In the genomic region with DNA sequence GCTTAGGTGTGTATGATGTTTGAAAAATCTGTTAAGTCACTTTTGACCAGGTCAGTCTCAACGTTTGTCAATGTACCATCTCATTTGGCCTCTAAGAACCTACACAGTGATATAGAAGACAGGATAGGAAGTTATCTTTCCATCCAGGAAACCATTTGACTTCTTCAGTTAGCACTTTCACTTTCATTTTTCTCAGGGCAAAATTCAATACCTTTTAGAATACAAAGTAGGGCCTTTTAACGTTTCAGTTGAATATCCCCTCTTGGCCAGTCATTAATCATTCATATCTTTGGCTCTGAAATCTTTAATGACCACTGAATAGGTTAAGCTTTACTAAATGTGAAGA, we compare ENCODE assay signal across 8 cellular contexts.
A peak's percentile ranks its signal among the peaks of the same experiment; 100 is the strongest.
DNase-seq lines count a peak whose midpoint lies in the region; ATAC-seq, FAIRE-seq and TF ChIP-seq lines count a peak whose summit lies in the region.

No MANE protein-coding gene starts in this region.

- H3K4me3 ChIP-seq in PC-9 (peak overlapping the region; percentile 9; the same call in 1 of the 2 replicates), endocrine pancreas (ENCODE audit: control insufficient read depth, insufficient read depth, low read length) (peak overlapping the region; percentile 68), small intestine (ENCODE audit: low read depth in 1 of 2, low read length in 2 of 2) (no peak overlapping the region)

- WGBS in small intestine, 3 donors, result 0 to 4% (median 2%) methylated on average over 2 of the region's 2 CpGs

- no peaks in the 10 kb centered on the region for H3K79me2 ChIP-seq in PC-9 (ENCODE audit: low read depth)

- H2AFZ ChIP-seq in PC-9, result 0 out of 2 replicates have a peak overlapping the region, but pooled peaks have one; percentile 0

- peaks cover 16% of the 10 kb centered on the region for H3K9me3 Mint-ChIP-seq in activated CD4-positive, alpha-beta T cell treated with anti-CD3 and anti-CD28 coated beads, Interleukin-2, amount 10 ng/mL, durations not matched to agents 7 days and 5 days

- peaks cover 14% of the 10 kb centered on the region for H3K27me3 Mint-ChIP-seq in activated CD4-positive, alpha-beta T cell treated with anti-CD3 and anti-CD28 coated beads, Interleukin-2, amount 10 ng/mL, durations not matched to agents 7 days and 5 days

- H3K9me2 ChIP-seq in PC-9 (ENCODE audit: insufficient read depth), result no peaks in the 10 kb centered on the region

- POLR2A ChIA-PET in activated CD4-positive, alpha-beta T cell treated with anti-CD3 and anti-CD28 coated beads, Interleukin-2, amount 10 ng/mL, durations not matched to agents 7 days and 5 days (lab: Charles Lee), result no interaction called here
- POLR2A ChIA-PET in PC-9 (lab: Charles Lee; ENCODE audit: unreplicated experiment) (no interaction called here), RWPE1 (lab: Yijun Ruan, JAX; ENCODE audit: low non-redundant PET) (no interaction called here)

- peaks cover 28% of the 10 kb centered on the region for H3K36me3 Mint-ChIP-seq in activated CD4-positive, alpha-beta T cell treated with anti-CD3 and anti-CD28 coated beads, Interleukin-2, amount 10 ng/mL, durations not matched to agents 7 days and 5 days (ENCODE audit: low read depth)

- H3K27ac ChIP-seq in PC-9 (no peak overlapping the region), small intestine (ENCODE audit: low read depth in 1 of 2, low read length in 1 of 2) (no peak overlapping the region), RWPE1 (no peak overlapping the region)

- H3K27me3 ChIP-seq in PC-9 (ENCODE audit: insufficient read depth, low read depth) (no peaks in the 10 kb centered on the region), endocrine pancreas (ENCODE audit: control insufficient read depth, insufficient read depth, low read length) (no peaks in the 10 kb centered on the region), small intestine (ENCODE audit: control insufficient read depth in 2 of 2, insufficient read depth in 2 of 2, low read length in 2 of 2) (no peaks in the 10 kb centered on the region)

- no peaks in the 10 kb centered on the region for H4K20me1 ChIP-seq in PC-9 (ENCODE audit: insufficient read depth)

- no peaks in the 10 kb centered on the region for H3F3A ChIP-seq in PC-9 (ENCODE audit: insufficient read depth, low read depth)

- DNase-seq in activated CD4-positive, alpha-beta T cell treated with anti-CD3 and anti-CD28 coated beads, Interleukin-2, amount 10 ng/mL, durations not matched to agents 7 days and 5 days, result no peak
- no peak for DNase-seq in activated CD4-positive, alpha-beta T cell treated with anti-CD3 and anti-CD28 coated beads for 4 hours
- DNase-seq in PC-9 (no peak), small intestine (peak; percentile 21), RWPE1 (ENCODE audit: low spot score) (no peak)

- no peak overlapping the region for H3K9ac ChIP-seq in endocrine pancreas (ENCODE audit: control insufficient read depth, insufficient read depth, low read length)

- peak overlapping the region; percentile 43 for H3K4me2 ChIP-seq in PC-9

- CTCF ChIA-PET in activated CD4-positive, alpha-beta T cell treated with anti-CD3 and anti-CD28 coated beads, Interleukin-2, amount 10 ng/mL, durations not matched to agents 7 days and 5 days (lab: Charles Lee), result interaction anchor here (2.5 kb wide), 1 partner anchor 12 kb away, joined by 9 read pairs; no protein-coding TSS in a partner anchor
- CTCF ChIA-PET in PC-9 (lab: Charles Lee), result no interaction called here
- CTCF ChIA-PET in RWPE1 (lab: Yijun Ruan, JAX), result interaction anchor here (0.9 kb wide), 1 partner anchor 86 kb away, joined by 3 read pairs; no protein-coding TSS in a partner anchor

- H3K36me3 ChIP-seq in PC-9 (ENCODE audit: low read depth) (no peaks in the 10 kb centered on the region), endocrine pancreas (ENCODE audit: control insufficient read depth, insufficient read depth, low read length) (no peaks in the 10 kb centered on the region), small intestine (ENCODE audit: control insufficient read depth in 2 of 2, insufficient read depth in 2 of 2, low read length in 2 of 2) (no peaks in the 10 kb centered on the region)

- peaks cover 20% of the 10 kb centered on the region for H3K4me1 Mint-ChIP-seq in activated CD4-positive, alpha-beta T cell treated with anti-CD3 and anti-CD28 coated beads, Interleukin-2, amount 10 ng/mL, durations not matched to agents 7 days and 5 days

- intact Hi-C loops in PC-9 (cut with micrococcal nuclease; ENCODE audit: unreplicated experiment), result no loop called here

- no peak for FAIRE-seq in small intestine (lab: Jason Lieb, UNC)

- peak overlapping the region; percentile 56 for H3K4me3 Mint-ChIP-seq in activated CD4-positive, alpha-beta T cell treated with anti-CD3 and anti-CD28 coated beads, Interleukin-2, amount 10 ng/mL, durations not matched to agents 7 days and 5 days

- TF ChIP-seq CTCF in PC-9 (conservative IDR thresholded peaks at IDR 0.05) (no peak), RWPE1 (conservative IDR thresholded peaks at IDR 0.05; ENCODE audit: low read depth) (no peak)

- H3K4me1 ChIP-seq in PC-9 (replicated peaks; ENCODE audit: insufficient read depth) (0 out of 2 replicates have a peak, but pooled peaks cover 4% of the 10 kb centered on the region), endocrine pancreas (ENCODE audit: control insufficient read depth, insufficient read depth, low read length) (no peaks in the 10 kb centered on the region), small intestine (ENCODE audit: control insufficient read depth in 2 of 2, insufficient read depth in 1 of 2, low read depth in 1 of 2, low read length in 1 of 2) (no peaks in the 10 kb centered on the region)

- no peak for ATAC-seq in HG03175 (IDR thresholded peaks at IDR 0.05; ENCODE audit: unreplicated experiment)
- no peak for ATAC-seq in HG03139 (IDR thresholded peaks at IDR 0.05; ENCODE audit: unreplicated experiment)

- H3K9me3 ChIP-seq in PC-9 (ENCODE audit: insufficient read depth, low read depth) (no peaks in the 10 kb centered on the region), endocrine pancreas (ENCODE audit: control insufficient read depth, low read length) (no peaks in the 10 kb centered on the region), small intestine (ENCODE audit: control insufficient read depth, low read depth) (no peaks in the 10 kb centered on the region)

- peak overlapping the region; percentile 88 for H3K27ac Mint-ChIP-seq in activated CD4-positive, alpha-beta T cell treated with anti-CD3 and anti-CD28 coated beads, Interleukin-2, amount 10 ng/mL, durations not matched to agents 7 days and 5 days

- no TSS peak for BruUV-seq in PC-9 (replicated peaks; lab: Mats Ljungman, UMichigan)

Comparison
In these comparisons a context has a peak if more than half of its experiments do, and no peak if none do; other contexts are left out.
1. H3K4me3 ChIP-seq: peak in PC-9 (single experiment) and endocrine pancreas (single experiment); none in small intestine (0 of 2).